Comparison of ENCODE assay signal across 2 cellular contexts in genomic region chr19:8815780-8816179, GRCh38.
TF ChIP-seq lines count a peak whose summit lies in the region.

No MANE protein-coding gene starts in this region.

TF ChIP-seq in liver, 16 proteins besides CTCF, POLR2A, EP300 and RAD21:
- TF ChIP-seq HNF4A (conservative IDR thresholded peaks at IDR 0.05) (no peak), HNF4G (IDR thresholded peaks at IDR 0.05) (no peak)

TF ChIP-seq in HepG2, 621 proteins besides CTCF, POLR2A, EP300 and RAD21:
- TF ChIP-seq ZNF446 (CRISPR knock-in tag; IDR thresholded peaks at IDR 0.05) (no peak), ZNF607 (CRISPR knock-in tag; IDR thresholded peaks at IDR 0.05; ENCODE audit: borderline replicate concordance) (no peak), ZNF549 (CRISPR knock-in tag; IDR thresholded peaks at IDR 0.05) (no peak), ZNF558 (CRISPR knock-in tag; IDR thresholded peaks at IDR 0.05; ENCODE audit: borderline replicate concordance) (no peak), REXO4 (CRISPR knock-in tag; IDR thresholded peaks at IDR 0.05; ENCODE audit: borderline replicate concordance) (no peak), HNRNPL (IDR thresholded peaks at IDR 0.05; ENCODE audit: low read depth, low read length) (no peak), FLYWCH1 (CRISPR knock-in tag; IDR thresholded peaks at IDR 0.05) (no peak), CHD4 (IDR thresholded peaks at IDR 0.05; ENCODE audit: borderline replicate concordance, low read length) (no peak), ZFP62 (CRISPR knock-in tag; IDR thresholded peaks at IDR 0.05) (no peak), MAFF (IDR thresholded peaks at IDR 0.05; ENCODE audit: low read depth, low read length) (no peak), PBX2 (CRISPR knock-in tag; IDR thresholded peaks at IDR 0.05) (no peak), BCLAF1 (IDR thresholded peaks at IDR 0.05) (no peak), ZNF576 (CRISPR knock-in tag; IDR thresholded peaks at IDR 0.05) (no peak), TOPORS (CRISPR knock-in tag; IDR thresholded peaks at IDR 0.05) (no peak), KDM2A (CRISPR knock-in tag; IDR thresholded peaks at IDR 0.05; ENCODE audit: borderline replicate concordance, low read depth) (no peak), CREB1 (IDR thresholded peaks at IDR 0.05) (no peak), CREB1 (CRISPR knock-in tag; IDR thresholded peaks at IDR 0.05) (no peak), ZNF550 (CRISPR knock-in tag; IDR thresholded peaks at IDR 0.05; ENCODE audit: borderline replicate concordance) (no peak), KAT8 (CRISPR knock-in tag; IDR thresholded peaks at IDR 0.05) (no peak), ARNTL (CRISPR knock-in tag; IDR thresholded peaks at IDR 0.05) (no peak), MYNN (CRISPR knock-in tag; IDR thresholded peaks at IDR 0.05; ENCODE audit: low read depth) (no peak)
